Comparison of ENCODE assay signal across 8 cellular contexts in genomic region chr3:99753268-99753975, GRCh38.
DNase-seq lines count a peak whose midpoint lies in the region; ATAC-seq and TF ChIP-seq lines count a peak whose summit lies in the region.

No MANE protein-coding gene starts in this region.

- peaks cover 16% of the 10 kb centered on the region for H3K27me3 Mint-ChIP-seq in CD4-positive, CD25-positive, alpha-beta regulatory T cell

- H3K4me3 ChIP-seq in CD4-positive, CD25-positive, alpha-beta regulatory T cell (ENCODE audit: low read depth, low read length), result no peak overlapping the region
- H3K4me3 ChIP-seq in fibroblast of the aortic adventitia (ENCODE audit: low read depth, low read length), result no peak overlapping the region

- no peaks in the 10 kb centered on the region for H3K4me1 Mint-ChIP-seq in CD4-positive, CD25-positive, alpha-beta regulatory T cell

- DNase-seq in CD4-positive, CD25-positive, alpha-beta regulatory T cell, result peak in 2 of 3 donors; percentile 15 to 47
- peak; percentile 45 for DNase-seq in NCI-H1694 (lab: John Stamatoyannopoulos, UW)
- DNase-seq in UCSD-AML1 (lab: John Stamatoyannopoulos, UW; ENCODE audit: unreplicated experiment), result peak; percentile 11
- peak; percentile 94 for DNase-seq in fibroblast of the aortic adventitia (ENCODE audit: low read depth)
- peak; percentile 12 for DNase-seq in occipital lobe (lab: John Stamatoyannopoulos, UW)
- no peak for DNase-seq in amniotic stem cell (lab: John Stamatoyannopoulos, UW)

- peak; percentile 81 for TF ChIP-seq CTCF in fibroblast of the aortic adventitia (IDR thresholded peaks at IDR 0.05; ENCODE audit: insufficient read depth, low read length)

- H3K36me3 ChIP-seq in CD4-positive, CD25-positive, alpha-beta regulatory T cell (ENCODE audit: control insufficient read depth, insufficient read depth, low read length), result no peaks in the 10 kb centered on the region

- H3K9me3 Mint-ChIP-seq in CD4-positive, CD25-positive, alpha-beta regulatory T cell, result no peaks in the 10 kb centered on the region

- peaks cover 4% of the 10 kb centered on the region for H3K27me3 ChIP-seq in CD4-positive, CD25-positive, alpha-beta regulatory T cell (ENCODE audit: control insufficient read depth, insufficient read depth, low read length)

- H3K27ac Mint-ChIP-seq in CD4-positive, CD25-positive, alpha-beta regulatory T cell, result no peak overlapping the region

- ATAC-seq in CD4-positive, CD25-positive, alpha-beta regulatory T cell (ENCODE audit: low read depth in 2 of 2), result peak; percentile 42 to 47
- ATAC-seq in GM18498 (IDR thresholded peaks at IDR 0.05; ENCODE audit: unreplicated experiment) (peak; percentile 89), HG02852 (IDR thresholded peaks at IDR 0.05; ENCODE audit: unreplicated experiment) (peak; percentile 94)

- H3K4me3 Mint-ChIP-seq in CD4-positive, CD25-positive, alpha-beta regulatory T cell, result no peak overlapping the region

- no peak overlapping the region for H3K27ac ChIP-seq in CD4-positive, CD25-positive, alpha-beta regulatory T cell (ENCODE audit: insufficient read depth, low read length, poor library complexity, severe bottlenecking)

- H3K36me3 Mint-ChIP-seq in CD4-positive, CD25-positive, alpha-beta regulatory T cell, result no peaks in the 10 kb centered on the region

- no peaks in the 10 kb centered on the region for H3K4me1 ChIP-seq in CD4-positive, CD25-positive, alpha-beta regulatory T cell (ENCODE audit: control insufficient read depth, insufficient read depth, low read length, poor library complexity, severe bottlenecking)

- H3K9me3 ChIP-seq in CD4-positive, CD25-positive, alpha-beta regulatory T cell (ENCODE audit: control insufficient read depth in 2 of 2, low read length in 2 of 2), result no peaks in the 10 kb centered on the region
